In genomic region chr12:27869567-27869966, GRCh38 we compare ENCODE assay signal across 18 cellular contexts.
DNase-seq lines count a peak whose midpoint lies in the region; FAIRE-seq and TF ChIP-seq lines count a peak whose summit lies in the region.
"Had no signal": no experiment of that assay in that cellular context is flagged by ENCODE, and none has a peak within 500 bp of the region (broad histone marks: within the 10 kb centered on the region; RNA-seq: fewer than 3 reads in every experiment).

No MANE protein-coding gene starts in this region.

- no peak for TF ChIP-seq EP300 in H1 (IDR thresholded peaks at IDR 0.05; ENCODE audit: borderline replicate concordance in 1 of 2, low read depth in 2 of 2, low read length in 2 of 2)

- FAIRE-seq in H1 (lab: Jason Lieb, UNC): no peak
- FAIRE-seq: endometrium had no signal

- no peak overlapping the region for H4K91ac ChIP-seq in H1 (replicated peaks; ENCODE audit: insufficient read length, low read length)
- H4K91ac ChIP-seq in mesenchymal stem cell (ENCODE audit: low read length): peak overlapping the region; percentile 75

- H4K20me1 ChIP-seq in H1 (replicated peaks in 1 of 2; ENCODE audit: control insufficient read depth in 1 of 2, insufficient read depth in 2 of 2, low read length in 2 of 2) (no peaks in the 10 kb centered on the region), MM.1S (ENCODE audit: insufficient read depth, low read length) (no peaks in the 10 kb centered on the region)

- no peaks in the 10 kb centered on the region for H3K23me2 ChIP-seq in H1 (ENCODE audit: low read depth, low read length)

- no peak overlapping the region for H3K56ac ChIP-seq in H1 (replicated peaks; ENCODE audit: insufficient read length, low read depth, low read length)

- H3K23ac ChIP-seq in H1 (ENCODE audit: insufficient read length) (no peak overlapping the region), mesenchymal stem cell (ENCODE audit: low read length in 2 of 2) (no peak overlapping the region)

- no peak overlapping the region for H3K18ac ChIP-seq in H1 (ENCODE audit: extremely low read depth, low read length)
- peak overlapping the region in 1 of 2 experiments; percentile 21 for H3K18ac ChIP-seq in mesenchymal stem cell (ENCODE audit: low read depth in 1 of 2, low read length in 2 of 2)

- no peak overlapping the region for H3K14ac ChIP-seq in H1 (ENCODE audit: insufficient read length)
- no peak overlapping the region for H3K14ac ChIP-seq in mesenchymal stem cell (ENCODE audit: low read length in 2 of 2)

- H4K8ac ChIP-seq in H1 (ENCODE audit: extremely low read depth, insufficient read depth, low read length) (no peak overlapping the region), mesenchymal stem cell (ENCODE audit: low read length) (peak overlapping the region; percentile 72)

- no peak overlapping the region for H2BK20ac ChIP-seq in H1 (ENCODE audit: low read length)

- CTCF ChIA-PET in H1 (lab: Charles Lee; ENCODE audit: partially characterized antibody): interaction anchor here (1.5 kb wide), 1 partner anchor 48 kb away, joined by 4 read pairs; no protein-coding TSS in a partner anchor

- H3K4ac ChIP-seq in H1 (replicated peaks; ENCODE audit: insufficient read length, low read depth, low read length): no peak overlapping the region
- peak overlapping the region in 1 of 2 experiments; percentile 51 for H3K4ac ChIP-seq in mesenchymal stem cell (ENCODE audit: low read depth in 1 of 2, low read length in 2 of 2)

- H2BK120ac ChIP-seq in H1 (replicated peaks; ENCODE audit: low read depth, low read length): no peak overlapping the region
- no peak overlapping the region for H2BK120ac ChIP-seq in mesenchymal stem cell (ENCODE audit: low read depth, low read length)

- H3K9me3 ChIP-seq in H1 (ENCODE audit: insufficient read depth in 2 of 2, low read depth in 1 of 2, low read length in 1 of 2): peaks cover 0 to 4% of the 10 kb centered on the region in 2 experiments; a peak in 1 of 4 replicates
- no peaks in the 10 kb centered on the region for H3K9me3 ChIP-seq in mesenchymal stem cell (ENCODE audit: control insufficient read depth, low read length)
- H3K9me3 ChIP-seq in MM.1S (replicated peaks; ENCODE audit: insufficient read depth, low read length): no peaks in the 10 kb centered on the region

- no peaks in the 10 kb centered on the region for H3K79me2 ChIP-seq in H1 (ENCODE audit: control insufficient read depth in 1 of 2, insufficient read depth in 2 of 2, low read length in 2 of 2)
- no peaks in the 10 kb centered on the region for H3K79me2 ChIP-seq in MM.1S (ENCODE audit: low read length)

- no peak overlapping the region for H3K9ac ChIP-seq in H1 (replicated peaks in 1 of 4; ENCODE audit: extremely low read depth in 1 of 4, low read depth in 3 of 4, low read length in 3 of 4)
- H3K9ac ChIP-seq in mesenchymal stem cell (ENCODE audit: low read length): no peak overlapping the region
- H3K9ac ChIP-seq in MM.1S (ENCODE audit: low read length): no peak overlapping the region

- POLR2A ChIA-PET in H1 (lab: Charles Lee; ENCODE audit: partially characterized antibody): interaction anchor here (0.7 kb wide), 1 partner anchor 110 kb away, joined by 4 read pairs; no protein-coding TSS in a partner anchor

- WGBS in H1 (ENCODE audit: extremely low coverage in 1 of 2, insufficient coverage in 1 of 2, insufficient read length in 1 of 2, insufficient replicate concordance in 2 of 2, low coverage in 1 of 2, low lambda C conversion rate in 2 of 2, missing lambda C conversion rate in 1 of 2), 2 experiments: 89% methylated on average over 10 of the region's 12 CpGs; no CpG with 5 or more reads in 1 of the 2 experiments
- 94% methylated on average over 12 of the region's 12 CpGs for WGBS in mesenchymal stem cell

- H3K27me3 ChIP-seq in H1 (replicated peaks in 1 of 4; ENCODE audit: control insufficient read depth in 3 of 4, extremely low read depth in 1 of 4, insufficient read depth in 3 of 4, low read length in 3 of 4) (no peaks in the 10 kb centered on the region), mesenchymal stem cell (ENCODE audit: control insufficient read depth in 1 of 2, insufficient read depth in 1 of 2, low read length in 2 of 2) (no peaks in the 10 kb centered on the region), MM.1S (replicated peaks; ENCODE audit: insufficient read depth, low read length) (no peaks in the 10 kb centered on the region)

- TF ChIP-seq POLR2A in H1 (IDR thresholded peaks at IDR 0.05; ENCODE audit: control extremely low read depth in 1 of 2, low read depth in 2 of 2, low read length in 2 of 2): no peak

- H3K79me1 ChIP-seq in H1 (ENCODE audit: low read depth, low read length) (no peaks in the 10 kb centered on the region), mesenchymal stem cell (replicated peaks; ENCODE audit: low read length, poor library complexity, severe bottlenecking) (no peaks in the 10 kb centered on the region)

- no peaks in the 10 kb centered on the region for H3K4me1 ChIP-seq in H1 (replicated peaks in 1 of 4; ENCODE audit: control insufficient read depth in 3 of 4, insufficient read depth in 4 of 4, low read length in 3 of 4)
- peaks cover 8% of the 10 kb centered on the region for H3K4me1 ChIP-seq in mesenchymal stem cell (ENCODE audit: control insufficient read depth, insufficient read depth, low read depth, low read length)
- no peaks in the 10 kb centered on the region for H3K4me1 ChIP-seq in MM.1S (ENCODE audit: low read length)

- TF ChIP-seq CTCF in H1 (IDR thresholded peaks at IDR 0.05; ENCODE audit: control extremely low read depth in 1 of 3, insufficient read depth in 1 of 3, low read depth in 1 of 3, low read length in 3 of 3) (no peak), MM.1S (IDR thresholded peaks at IDR 0.05; ENCODE audit: low read length) (no peak)

- no peaks in the 10 kb centered on the region for H3K36me3 ChIP-seq in H1 (ENCODE audit: control insufficient read depth in 2 of 4, insufficient read depth in 4 of 4, low read length in 3 of 4)
- no peaks in the 10 kb centered on the region for H3K36me3 ChIP-seq in mesenchymal stem cell (ENCODE audit: control insufficient read depth in 1 of 2, insufficient read depth in 2 of 2, low read depth in 1 of 2, low read length in 2 of 2)
- H3K36me3 ChIP-seq in MM.1S (replicated peaks; ENCODE audit: insufficient read depth, low read length): no peaks in the 10 kb centered on the region

- no peaks in the 10 kb centered on the region for H3K9me2 ChIP-seq in MM.1S (replicated peaks; ENCODE audit: insufficient read depth, low read length)

- peak; percentile 97 for DNase-seq in G401 (ENCODE audit: low spot score)
- peak; percentile 79 for DNase-seq in NCI-H69 (lab: John Stamatoyannopoulos, UW)
- DNase-seq in H1 (ENCODE audit: low read depth in 1 of 2, low spot score in 2 of 2): no peak
- DNase-seq in mesenchymal stem cell: no peak
- no peak for DNase-seq in NCI-H187 treated with DMSO at 0.1 percent for 48 hours (lab: John Stamatoyannopoulos, UW)
- DNase-seq in ureter (ENCODE audit: low spot score): no peak
- no peak for DNase-seq in MM.1S
- no peak for DNase-seq in T1000 (lab: John Stamatoyannopoulos, UW)
- DNase-seq: activated CD4-positive, alpha-beta T cell treated with anti-CD3 and anti-CD28 coated beads, Interleukin-2, amount 10 ng/mL, durations not matched to agents 24 days and 14 days; CD4-positive, CD25-positive, alpha-beta regulatory T cell; cortex of kidney; DMS79; immature natural killer cell; NCI-H1105 treated with DMSO at 0.1 percent for 48 hours; NCI-H774; OCI-M1; SHP77 treated with DMSO at 0.1 percent for 48 hours had no signal

- no peak overlapping the region for H3K4me2 ChIP-seq in H1 (ENCODE audit: insufficient read depth in 1 of 2, low read depth in 2 of 2, low read length in 2 of 2)
- H3K4me2 ChIP-seq in mesenchymal stem cell (ENCODE audit: low read length, poor library complexity, severe bottlenecking): no peak overlapping the region
- H3K4me2 ChIP-seq in MM.1S (ENCODE audit: low read depth, low read length): no peak overlapping the region

- H3F3A ChIP-seq in MM.1S (ENCODE audit: insufficient read depth, low read length): no peaks in the 10 kb centered on the region

- no peak overlapping the region for H2AK5ac ChIP-seq in H1 (ENCODE audit: low read depth, low read length)
- peak overlapping the region; percentile 43 for H2AK5ac ChIP-seq in mesenchymal stem cell (ENCODE audit: low read length, severe bottlenecking)

- H2BK12ac ChIP-seq in H1 (ENCODE audit: low read depth, low read length) (no peak overlapping the region), mesenchymal stem cell (ENCODE audit: low read length in 2 of 2) (peak overlapping the region in 1 of 2 experiments; percentile 23)

- no peak for TF ChIP-seq RAD21 in H1 (IDR thresholded peaks at IDR 0.05 in 1 of 2, conservative IDR thresholded peaks at IDR 0.05 in 1 of 2; ENCODE audit: low read depth in 2 of 2, low read length in 2 of 2)

- H2BK5ac ChIP-seq in H1 (ENCODE audit: low read depth, low read length): no peak overlapping the region
- no peak overlapping the region for H2BK5ac ChIP-seq in mesenchymal stem cell (ENCODE audit: low read depth, low read length, poor library complexity, severe bottlenecking)

- H2AFZ ChIP-seq in H1 (ENCODE audit: low read length): 0 out of 2 replicates have a peak overlapping the region, but pooled peaks have one; percentile 14
- H2AFZ ChIP-seq in mesenchymal stem cell (ENCODE audit: low read depth, low read length): no peak overlapping the region
- H2AFZ ChIP-seq in MM.1S (ENCODE audit: low read length): no peak overlapping the region

- H4K5ac ChIP-seq in H1 (ENCODE audit: insufficient read length, low read depth, low read length): no peak overlapping the region

- in situ Hi-C loops in G401 (cut with HindIII; ENCODE audit: low sequenced_read_pairs): no loop called here

- H3K4me3 ChIP-seq in H1 (ENCODE audit: extremely low read depth in 1 of 4, insufficient read depth in 2 of 4, low read depth in 3 of 4, low read length in 4 of 4) (no peak overlapping the region), mesenchymal stem cell (ENCODE audit: insufficient read depth in 1 of 2, low read depth in 1 of 2, low read length in 2 of 2) (no peak overlapping the region), MM.1S (ENCODE audit: low read length) (no peak overlapping the region)

- H2BK15ac ChIP-seq in H1 (ENCODE audit: low read length) (no peak overlapping the region), mesenchymal stem cell (ENCODE audit: low read depth, poor library complexity, severe bottlenecking) (no peak overlapping the region)

- H3K27ac ChIP-seq in H1 (ENCODE audit: low read depth, low read length): no peak overlapping the region
- H3K27ac ChIP-seq in mesenchymal stem cell (ENCODE audit: low read length, poor library complexity, severe bottlenecking): no peak overlapping the region
- no peak overlapping the region for H3K27ac ChIP-seq in MM.1S (ENCODE audit: low read length)

TF ChIP-seq in H1, 55 proteins besides CTCF, POLR2A, EP300 and RAD21 (continues in another document):
- TF ChIP-seq TAF7 (optimal IDR thresholded peaks at IDR 0.05; ENCODE audit: borderline replicate concordance, low read depth, low read length) (no peak), CREB1 (IDR thresholded peaks at IDR 0.05) (no peak), KDM4A (IDR thresholded peaks at IDR 0.05; ENCODE audit: low read depth, low read length, severe bottlenecking) (no peak), MAFK (IDR thresholded peaks at IDR 0.05; ENCODE audit: low read depth, low read length) (no peak), JUND (IDR thresholded peaks at IDR 0.05; ENCODE audit: low read length) (no peak)

Comparison
In these comparisons a context has a peak if more than half of its experiments do, and no peak if none do; other contexts are left out.
1. DNase-seq: peak in G401 (single experiment) and NCI-H69 (single experiment); none in H1 (0 of 2), mesenchymal stem cell (single experiment), NCI-H187 treated with DMSO at 0.1 percent for 48 hours (single experiment), ureter (single experiment), MM.1S (single experiment) and T1000 (single experiment).